Comparison of ENCODE assay signal across 1 cellular context in the genomic region with DNA sequence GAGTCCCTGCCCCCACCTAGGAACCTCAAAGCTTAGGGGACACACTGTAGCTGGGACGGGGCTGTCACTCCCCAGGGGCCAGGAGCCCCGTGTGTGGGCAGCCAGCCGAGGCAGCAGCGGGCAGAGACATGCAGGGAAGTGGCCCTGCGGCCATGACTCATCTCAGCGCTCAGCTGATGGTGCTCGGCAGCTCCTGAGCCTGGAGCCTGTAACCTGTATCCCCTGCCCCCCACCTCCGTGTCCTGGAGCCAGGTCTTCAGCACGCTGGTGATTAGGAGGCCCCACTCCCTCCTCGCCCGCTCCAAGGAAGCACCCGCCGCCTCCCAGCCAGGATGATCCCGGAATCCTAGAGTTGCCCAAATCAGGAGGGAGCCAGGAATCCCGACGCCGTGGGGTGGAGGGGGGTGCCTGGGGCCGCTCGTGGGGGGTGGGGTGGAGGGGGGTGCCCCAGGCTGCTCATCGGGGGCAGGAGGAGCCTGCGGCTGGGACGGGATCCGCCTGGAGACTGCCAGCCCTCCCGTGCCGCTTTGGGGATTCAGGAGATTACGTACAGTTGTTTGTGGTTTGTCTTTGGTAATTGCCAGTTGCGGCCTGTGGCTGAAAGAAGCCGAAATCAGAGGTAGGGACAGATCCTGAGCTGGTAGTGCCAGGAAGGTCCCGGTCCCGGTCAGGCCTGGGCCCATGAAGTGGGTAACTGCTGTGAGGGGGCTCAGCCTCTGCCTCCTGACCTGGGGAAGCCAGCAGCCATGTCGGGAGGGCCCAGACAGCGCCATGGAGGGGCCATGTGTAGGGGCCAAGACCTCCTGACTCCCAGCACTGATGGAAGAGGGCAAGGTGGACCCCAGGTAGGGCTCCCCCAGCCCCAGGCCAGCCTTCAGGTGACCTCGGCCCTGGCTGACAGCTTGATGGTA.
TF ChIP-seq lines count a peak whose summit lies in the region.

No MANE protein-coding gene starts in this region.

TF ChIP-seq in SK-N-SH treated with all-trans-retinoic acid at 6 μM for 48 hours, 23 proteins besides CTCF, POLR2A, EP300 and RAD21 (continued from another document):
- TF ChIP-seq, protein P1, sequence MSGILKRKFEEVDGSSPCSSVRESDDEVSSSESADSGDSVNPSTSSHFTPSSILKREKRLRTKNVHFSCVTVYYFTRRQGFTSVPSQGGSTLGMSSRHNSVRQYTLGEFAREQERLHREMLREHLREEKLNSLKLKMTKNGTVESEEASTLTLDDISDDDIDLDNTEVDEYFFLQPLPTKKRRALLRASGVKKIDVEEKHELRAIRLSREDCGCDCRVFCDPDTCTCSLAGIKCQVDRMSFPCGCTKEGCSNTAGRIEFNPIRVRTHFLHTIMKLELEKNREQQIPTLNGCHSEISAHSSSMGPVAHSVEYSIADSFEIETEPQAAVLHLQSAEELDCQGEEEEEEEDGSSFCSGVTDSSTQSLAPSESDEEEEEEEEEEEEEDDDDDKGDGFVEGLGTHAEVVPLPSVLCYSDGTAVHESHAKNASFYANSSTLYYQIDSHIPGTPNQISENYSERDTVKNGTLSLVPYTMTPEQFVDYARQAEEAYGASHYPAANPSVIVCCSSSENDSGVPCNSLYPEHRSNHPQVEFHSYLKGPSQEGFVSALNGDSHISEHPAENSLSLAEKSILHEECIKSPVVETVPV (CRISPR knock-in tag; IDR thresholded peaks at IDR 0.05): no peak
